Comparison of ENCODE assay signal across 17 cellular contexts in genomic region chr4:169952236-169953088, GRCh38.
DNase-seq lines count a peak whose midpoint lies in the region; ATAC-seq and TF ChIP-seq lines count a peak whose summit lies in the region.
"Had no signal": no experiment of that assay in that cellular context is flagged by ENCODE, and none has a peak within 500 bp of the region (broad histone marks: within the 10 kb centered on the region; RNA-seq: fewer than 3 reads in every experiment).

No MANE protein-coding gene starts in this region.

- BruUV-seq in PC-3 (replicated peaks; lab: Mats Ljungman, UMichigan): no TSS peak

- CTCF ChIA-PET in PC-3 (lab: Charles Lee): no interaction called here

- H3K79me2 ChIP-seq in PC-3 (ENCODE audit: low read length): no peaks in the 10 kb centered on the region

- H3K27me3 ChIP-seq in PC-3 (ENCODE audit: low read length): peaks cover 35% of the 10 kb centered on the region
- H3K27me3 ChIP-seq: gastrocnemius medialis had no signal

- no peaks in the 10 kb centered on the region for H4K20me1 ChIP-seq in PC-3 (ENCODE audit: low read length)

- H3K4me1 ChIP-seq in PC-3 (ENCODE audit: insufficient read depth, low read length): no peaks in the 10 kb centered on the region
- H3K4me1 ChIP-seq: gastrocnemius medialis, psoas muscle had no signal

- H3F3A ChIP-seq in PC-3 (ENCODE audit: low read length, unreplicated experiment): no peaks in the 10 kb centered on the region

- in situ Hi-C loops in KBM-7 (cut with MboI; ENCODE audit: low pct_unique_long_range_greater_than_20kb, low sequenced_read_pairs): no loop called here

- ATAC-seq in GM18867 (IDR thresholded peaks at IDR 0.05; ENCODE audit: unreplicated experiment) (peak; percentile 57), HG02763 (IDR thresholded peaks at IDR 0.05; ENCODE audit: unreplicated experiment) (peak; percentile 62), GM19467 (IDR thresholded peaks at IDR 0.05; ENCODE audit: unreplicated experiment) (no peak), PC-3 (no peak)
- ATAC-seq: gastrocnemius medialis, HCT116, psoas muscle had no signal

- H3K27ac ChIP-seq in PC-3 (ENCODE audit: low read length): no peak overlapping the region
- H3K27ac ChIP-seq: gastrocnemius medialis, psoas muscle, SK-N-MC had no signal

- H3K9me3 ChIP-seq in PC-3 (ENCODE audit: low read length): no peaks in the 10 kb centered on the region
- H3K9me3 ChIP-seq: gastrocnemius medialis, psoas muscle had no signal

- H3K4me3 ChIP-seq in PC-3 (ENCODE audit: low read length): no peak overlapping the region
- H3K4me3 ChIP-seq: gastrocnemius medialis, lung, psoas muscle, SK-N-MC had no signal

- intact Hi-C loops in PC-3 (cut with micrococcal nuclease): no loop called here

- no peak overlapping the region for H3K9ac ChIP-seq in PC-3 (ENCODE audit: low read length)

- H3K9me2 ChIP-seq in PC-3 (replicated peaks; ENCODE audit: low read length): no peaks in the 10 kb centered on the region

- no peak overlapping the region for H3K4me2 ChIP-seq in PC-3 (ENCODE audit: low read length)

- peak; percentile 95 for DNase-seq in KBM-7
- DNase-seq in medulla oblongata (ENCODE audit: extremely low spot score): peak; percentile 34
- DNase-seq in cerebellar nuclear complex (lab: John Stamatoyannopoulos, UW): no peak
- DNase-seq in ecto neural progenitor cell (ENCODE audit: low spot score): no peak
- no peak for DNase-seq in PC-3
- DNase-seq: activated CD4-positive, alpha-beta memory T cell treated with anti-CD3 and anti-CD28 coated beads, Interleukin-2, amount 10 ng/mL, durations not matched to agents 7 days and 5 days; COR-L47; gastrocnemius medialis; NCI-H446 treated with DMSO at 0.1 percent for 48 hours; psoas muscle; stimulated activated CD4-positive, alpha-beta T cell treated with anti-CD3 and anti-CD28 coated beads, Interleukin-2, amount 100 ng/mL, for 48 hours had no signal

- no peak for TF ChIP-seq CTCF in PC-3 (conservative IDR thresholded peaks at IDR 0.05; ENCODE audit: low read depth, low read length)

- no peaks in the 10 kb centered on the region for H3K36me3 ChIP-seq in PC-3 (ENCODE audit: low read depth, low read length)
- H3K36me3 ChIP-seq: gastrocnemius medialis had no signal

- H2AFZ ChIP-seq in PC-3 (ENCODE audit: low read length): no peak overlapping the region

- POLR2A ChIA-PET in PC-3 (lab: Charles Lee; ENCODE audit: unreplicated experiment): no interaction called here

Comparison
In these comparisons a context has a peak if more than half of its experiments do, and no peak if none do; other contexts are left out.
1. ATAC-seq: peak in GM18867 (single experiment) and HG02763 (single experiment); none in GM19467 (single experiment) and PC-3 (single experiment).
2. DNase-seq: peak in KBM-7 (single experiment) and medulla oblongata (single experiment); none in cerebellar nuclear complex (0 of 2), ecto neural progenitor cell (single experiment) and PC-3 (single experiment).